In genomic region chr15:63860161-63860954, GRCh38 we compare ENCODE assay signal across 9 cellular contexts. TPM values are rescaled to one million over a fixed set of nuclear protein-coding genes. Genes with fewer than 3 reads are reported as not detected.
DNase-seq lines count a peak whose midpoint lies in the region; ATAC-seq, FAIRE-seq and TF ChIP-seq lines count a peak whose summit lies in the region.
"Had no signal": no experiment of that assay in that cellular context is flagged by ENCODE, and none has a peak within 500 bp of the region (broad histone marks: within the 10 kb centered on the region; RNA-seq: fewer than 3 reads in every experiment).

No MANE protein-coding gene starts in this region.

- H3K36me3 Mint-ChIP-seq in activated T-helper 17 cell treated with anti-CD3 and anti-CD28 coated beads, Interleukin-2, amount 50 U/mL, for 72 hours (ENCODE audit: low read depth), result no peaks in the 10 kb centered on the region

- in situ Hi-C loops in GM13976 (cut with MboI; ENCODE audit: low sequenced_read_pairs, unreplicated experiment), result no loop called here

- no peaks in the 10 kb centered on the region for H3K27me3 Mint-ChIP-seq in activated T-helper 17 cell treated with anti-CD3 and anti-CD28 coated beads, Interleukin-2, amount 50 U/mL, for 72 hours

- peak; percentile 67 for ATAC-seq in activated T-helper 17 cell treated with anti-CD3 and anti-CD28 coated beads, Interleukin-2, amount 50 U/mL, for 72 hours (replicated peaks)

- FAIRE-seq in GM12892 (lab: Jason Lieb, UNC), result peak; percentile 82
- FAIRE-seq: frontal cortex had no signal

- no peak for TF ChIP-seq POLR2A in GM12892 (IDR thresholded peaks at IDR 0.05; ENCODE audit: low read depth, low read length)

- peak overlapping the region; percentile 92 for H3K27ac Mint-ChIP-seq in activated T-helper 17 cell treated with anti-CD3 and anti-CD28 coated beads, Interleukin-2, amount 50 U/mL, for 72 hours

- TF ChIP-seq CTCF in GM13976 (IDR thresholded peaks at IDR 0.05; ENCODE audit: borderline replicate concordance, control extremely low read depth, extremely low read depth, insufficient read depth, missing control alignments), result no peak

- DNase-seq in GM12892 (ENCODE audit: insufficient read length), result no peak
- DNase-seq in T follicular helper cell (ENCODE audit: low read depth), result peak; percentile 64
- peak; percentile 48 for DNase-seq in stimulated activated CD4-positive, alpha-beta T cell treated with anti-CD3 and anti-CD28 coated beads, Interleukin-1b, Interleukin-23, amount 100 ng/mL, for 48 hours
- no peak for DNase-seq in iPS-NIHi11 (ENCODE audit: low spot score)
- no peak for DNase-seq in SW 1271 (lab: John Stamatoyannopoulos, UW)
- no peak for DNase-seq in NCI-H128 (lab: John Stamatoyannopoulos, UW; ENCODE audit: unreplicated experiment)
- no peak for DNase-seq in GM13976 (ENCODE audit: low spot score)

- H3K9me3 Mint-ChIP-seq in activated T-helper 17 cell treated with anti-CD3 and anti-CD28 coated beads, Interleukin-2, amount 50 U/mL, for 72 hours, result no peaks in the 10 kb centered on the region

- H3K4me1 Mint-ChIP-seq in activated T-helper 17 cell treated with anti-CD3 and anti-CD28 coated beads, Interleukin-2, amount 50 U/mL, for 72 hours, result peaks cover 17% of the 10 kb centered on the region

- H3K4me3 Mint-ChIP-seq in activated T-helper 17 cell treated with anti-CD3 and anti-CD28 coated beads, Interleukin-2, amount 50 U/mL, for 72 hours, result peak overlapping the region; percentile 60

RNA-seq across cellular contexts. Expression of gene HERC1, which starts 26.6 kb away (rescaled TPM):
- 39.1 TPM for polyA plus RNA-seq in GM12892 (2012; ENCODE audit: missing spikeins)
- 10 to 100 TPM; 55.2 to 56.7 TPM for total RNA-seq in activated T-helper 17 cell treated with anti-CD3 and anti-CD28 coated beads, Interleukin-2, amount 50 U/mL, for 72 hours

Comparison
In these comparisons a context has a peak if more than half of its experiments do, and no peak if none do; other contexts are left out.
1. DNase-seq: peak in T follicular helper cell (single experiment) and stimulated activated CD4-positive, alpha-beta T cell treated with anti-CD3 and anti-CD28 coated beads, Interleukin-1b, Interleukin-23, amount 100 ng/mL, for 48 hours (single experiment); none in GM12892 (single experiment), iPS-NIHi11 (single experiment), SW 1271 (0 of 2), NCI-H128 (single experiment) and GM13976 (single experiment).